In genomic region chr11:72308226-72309073, GRCh38 we compare ENCODE assay signal across 8 cellular contexts.
A peak's percentile ranks its signal among the peaks of the same experiment; 100 is the strongest.
DNase-seq lines count a peak whose midpoint lies in the region; ATAC-seq and TF ChIP-seq lines count a peak whose summit lies in the region.

No MANE protein-coding gene starts in this region.

- H3K27me3 Mint-ChIP-seq in stimulated activated naive CD8-positive, alpha-beta T cell treated with anti-CD3 and anti-CD28 coated beads, Interleukin-15, amount 100 ng/mL, for 72 hours = no peaks in the 10 kb centered on the region
- no peaks in the 10 kb centered on the region for H3K27me3 Mint-ChIP-seq in Caco-2 (ENCODE audit: insufficient read depth, unreplicated experiment)

- no peaks in the 10 kb centered on the region for H3K27me3 ChIP-seq in Caco-2 (replicated peaks; ENCODE audit: control insufficient read depth, insufficient read depth, low read length)

- H3K36me3 ChIP-seq in Caco-2 (ENCODE audit: control insufficient read depth, insufficient read depth, low read length) = no peaks in the 10 kb centered on the region

- no TSS peak for BruUV-seq in Caco-2 (replicated peaks; lab: Mats Ljungman, UMichigan)

- no peak overlapping the region for H3K4me3 Mint-ChIP-seq in stimulated activated naive CD8-positive, alpha-beta T cell treated with anti-CD3 and anti-CD28 coated beads, Interleukin-15, amount 100 ng/mL, for 72 hours
- H3K4me3 Mint-ChIP-seq in Caco-2 (ENCODE audit: unreplicated experiment) = no peak overlapping the region

- H3K4me3 ChIP-seq in Caco-2 (ENCODE audit: low read depth, low read length) = no peak overlapping the region

- ATAC-seq in stimulated activated naive CD8-positive, alpha-beta T cell treated with anti-CD3 and anti-CD28 coated beads, Interleukin-15, amount 100 ng/mL, for 72 hours = no peak
- ATAC-seq in GM21723 (IDR thresholded peaks at IDR 0.05; ENCODE audit: unreplicated experiment) = no peak

- no peaks in the 10 kb centered on the region for H3K4me1 ChIP-seq in Caco-2

- POLR2A ChIA-PET in Caco-2 (lab: Charles Lee) = no interaction called here

- H3K9me3 ChIP-seq in Caco-2 = no peaks in the 10 kb centered on the region

- TF ChIP-seq CTCF in Caco-2 (IDR thresholded peaks at IDR 0.05; ENCODE audit: insufficient read depth in 1 of 2, low read depth in 1 of 2, low read length in 1 of 2, severe bottlenecking in 1 of 2, unreplicated experiment in 1 of 2) = no peak

- H3K27ac Mint-ChIP-seq in stimulated activated naive CD8-positive, alpha-beta T cell treated with anti-CD3 and anti-CD28 coated beads, Interleukin-15, amount 100 ng/mL, for 72 hours = no peak overlapping the region
- no peak overlapping the region for H3K27ac Mint-ChIP-seq in Caco-2 (ENCODE audit: unreplicated experiment)

- H3K36me3 Mint-ChIP-seq in Caco-2 (ENCODE audit: insufficient read depth, unreplicated experiment) = peaks cover 6% of the 10 kb centered on the region

- H3K9me3 Mint-ChIP-seq in stimulated activated naive CD8-positive, alpha-beta T cell treated with anti-CD3 and anti-CD28 coated beads, Interleukin-15, amount 100 ng/mL, for 72 hours = no peaks in the 10 kb centered on the region
- no peaks in the 10 kb centered on the region for H3K9me3 Mint-ChIP-seq in Caco-2 (ENCODE audit: unreplicated experiment)

- CTCF ChIA-PET in Caco-2 (lab: Charles Lee) = no interaction called here

- intact Hi-C loops in Caco-2 (cut with micrococcal nuclease; ENCODE audit: unreplicated experiment) = no loop called here

- no peaks in the 10 kb centered on the region for H3K4me1 Mint-ChIP-seq in stimulated activated naive CD8-positive, alpha-beta T cell treated with anti-CD3 and anti-CD28 coated beads, Interleukin-15, amount 100 ng/mL, for 72 hours
- no peaks in the 10 kb centered on the region for H3K4me1 Mint-ChIP-seq in Caco-2 (ENCODE audit: low read depth, unreplicated experiment)

- peak; percentile 100 for DNase-seq in DMS79 treated with DMSO at 0.1 percent for 48 hours (lab: John Stamatoyannopoulos, UW)
- DNase-seq in NCI-H1436 (lab: John Stamatoyannopoulos, UW) = peak; percentile 100
- DNase-seq in amniotic epithelial cell (ENCODE audit: low read depth) = peak; percentile 94
- peak; percentile 7 for DNase-seq in medulla oblongata (ENCODE audit: extremely low spot score)
- DNase-seq in stimulated activated naive CD8-positive, alpha-beta T cell treated with anti-CD3 and anti-CD28 coated beads, Interleukin-15, amount 100 ng/mL, for 72 hours = no peak
- DNase-seq in DMS114 treated with DMSO at 0.1 percent for 48 hours (lab: John Stamatoyannopoulos, UW; ENCODE audit: unreplicated experiment) = no peak
- no peak for DNase-seq in Caco-2

Comparison
In these comparisons a context has a peak if more than half of its experiments do, and no peak if none do; other contexts are left out.
1. DNase-seq: peak in DMS79 treated with DMSO at 0.1 percent for 48 hours (single experiment), NCI-H1436 (single experiment), amniotic epithelial cell (single experiment) and medulla oblongata (single experiment); none in stimulated activated naive CD8-positive, alpha-beta T cell treated with anti-CD3 and anti-CD28 coated beads, Interleukin-15, amount 100 ng/mL, for 72 hours (0 of 2), DMS114 treated with DMSO at 0.1 percent for 48 hours (single experiment) and Caco-2 (0 of 2).